Comparison of ENCODE assay signal across 25 cellular contexts in genomic region chr13:26718146-26718545, GRCh38. TPM values are rescaled to one million over a fixed set of nuclear protein-coding genes. Genes with fewer than 3 reads are reported as not detected.
"Had no signal": no experiment of that assay in that cellular context is flagged by ENCODE, and none has a peak within 500 bp of the region (broad histone marks: within the 10 kb centered on the region; RNA-seq: fewer than 3 reads in every experiment).

No MANE protein-coding gene starts in this region.

- H3K27ac Mint-ChIP-seq: IgD-negative memory B cell had no signal

- ATAC-seq: K562 had no signal

- DNase-seq: Kasumi-1, MV-4-11, NCI-H1048, NCI-H1105, NCI-H1417 treated with DMSO at 0.1 percent for 48 hours, NCI-H146, NCI-H1694 treated with DMSO at 0.1 percent for 48 hours, NCI-H2029, NCI-H2081 treated with DMSO at 0.1 percent for 48 hours, NCI-H2171, NCI-H226, NCI-H446, NCI-H510A, NCI-H524 treated with DMSO at 0.1 percent for 48 hours, NCI-H69, NCI-H774, RPMI8226, SHP77, SK-N-SH, SW 1271 had no signal

- H3K4me3 ChIP-seq: K562 had no signal

- H3K36me3 Mint-ChIP-seq: IgD-negative memory B cell had no signal

- H3K9me3 Mint-ChIP-seq: IgD-negative memory B cell had no signal

- H3K27ac ChIP-seq: KMS-11 had no signal

- H3K9me3 ChIP-seq: SK-N-SH had no signal

RNA-seq across cellular contexts. Expression of gene GPR12, which starts 42.4 kb away (rescaled TPM):
- total RNA-seq: K562, MCF 10A, SK-MEL-5 had no signal
